ENCODE assay signal across 10 cellular contexts in genomic region chr5:178115136-178115834, GRCh38. TPM values are rescaled to one million over a fixed set of nuclear protein-coding genes. Genes with fewer than 3 reads are reported as not detected.
DNase-seq lines count a peak whose midpoint lies in the region; FAIRE-seq and TF ChIP-seq lines count a peak whose summit lies in the region.
"Had no signal": no experiment of that assay in that cellular context is flagged by ENCODE, and none has a peak within 500 bp of the region (broad histone marks: within the 10 kb centered on the region; RNA-seq: fewer than 3 reads in every experiment).

No MANE protein-coding gene starts in this region.

- H3K4me1 ChIP-seq in H1 (replicated peaks in 1 of 4; ENCODE audit: control insufficient read depth in 3 of 4, insufficient read depth in 4 of 4, low read length in 3 of 4) (peaks cover 3 to 38% (median 32%) of the 10 kb centered on the region in 4 experiments), osteoblast (ENCODE audit: insufficient read depth, low read length) (no peaks in the 10 kb centered on the region)

- DNase-seq in GM12864 (ENCODE audit: low read depth), result no peak
- DNase-seq in NAMALWA (ENCODE audit: low spot score), result peak; percentile 79
- DNase-seq in H1 (ENCODE audit: low read depth in 1 of 2, low spot score in 2 of 2), result peak; percentile 63 to 77
- DNase-seq in osteoblast (ENCODE audit: insufficient read length, low spot score, missing footprints), result peak; percentile 86
- no peak for DNase-seq in cerebellum (ENCODE audit: low spot score)
- DNase-seq in islet precursor cell, result no peak
- DNase-seq in NCI-H1694 treated with DMSO at 0.1 percent for 48 hours (lab: John Stamatoyannopoulos, UW), result no peak
- no peak for DNase-seq in glomerular visceral epithelial cell (ENCODE audit: extremely low spot score)
- DNase-seq: NCI-H2171 had no signal

- TF ChIP-seq POLR2A in H1 (IDR thresholded peaks at IDR 0.05; ENCODE audit: control extremely low read depth in 1 of 2, low read depth in 2 of 2, low read length in 2 of 2), result peak in 1 of 2 experiments; percentile 62; a peak in 2 of 3 replicates

- peak overlapping the region; percentile 96 for H2BK120ac ChIP-seq in H1 (replicated peaks; ENCODE audit: low read depth, low read length)

- H3K9me3 ChIP-seq in H1 (ENCODE audit: insufficient read depth in 2 of 2, low read depth in 1 of 2, low read length in 1 of 2) (no peaks in the 10 kb centered on the region), osteoblast (ENCODE audit: low read depth, low read length) (peaks cover 2% of the 10 kb centered on the region)

- H3K36me3 ChIP-seq in H1 (ENCODE audit: control insufficient read depth in 2 of 4, insufficient read depth in 4 of 4, low read length in 3 of 4) (peaks cover 0 to 3% (median 1%) of the 10 kb centered on the region in 4 experiments; a peak in 2 of 8 replicates), osteoblast (ENCODE audit: insufficient read depth, low read length) (no peaks in the 10 kb centered on the region)

- H2AFZ ChIP-seq in H1 (ENCODE audit: low read length), result no peak overlapping the region
- no peak overlapping the region for H2AFZ ChIP-seq in osteoblast (ENCODE audit: low read length)

- TF ChIP-seq CTCF in GM12864 (IDR thresholded peaks at IDR 0.05; ENCODE audit: low read depth, low read length, missing control alignments) (no peak), H1 (IDR thresholded peaks at IDR 0.05; ENCODE audit: control extremely low read depth in 1 of 3, insufficient read depth in 1 of 3, low read depth in 1 of 3, low read length in 3 of 3) (no peak), osteoblast (IDR thresholded peaks at IDR 0.05; ENCODE audit: extremely low read depth, low read depth, low read length) (no peak)

- WGBS in H1 (ENCODE audit: extremely low coverage in 1 of 2, insufficient coverage in 1 of 2, insufficient read length in 1 of 2, insufficient replicate concordance in 2 of 2, low coverage in 1 of 2, low lambda C conversion rate in 2 of 2, missing lambda C conversion rate in 1 of 2), 2 experiments, result 20% methylated on average over 13 of the region's 13 CpGs; no CpG with 5 or more reads in 1 of the 2 experiments

- H3K79me1 ChIP-seq in H1 (ENCODE audit: low read depth, low read length), result peaks cover 20% of the 10 kb centered on the region

- H3K27me3 ChIP-seq in H1 (replicated peaks in 1 of 4; ENCODE audit: control insufficient read depth in 3 of 4, extremely low read depth in 1 of 4, insufficient read depth in 3 of 4, low read length in 3 of 4) (no peaks in the 10 kb centered on the region), osteoblast (ENCODE audit: insufficient read depth, low read length) (peaks cover 44% of the 10 kb centered on the region)

- peaks cover 16 to 68% of the 10 kb centered on the region in 2 experiments; a peak in 3 of 4 replicates for H3K79me2 ChIP-seq in H1 (ENCODE audit: control insufficient read depth in 1 of 2, insufficient read depth in 2 of 2, low read length in 2 of 2)
- no peaks in the 10 kb centered on the region for H3K79me2 ChIP-seq in osteoblast (ENCODE audit: insufficient read depth, low read length)

- POLR2A ChIA-PET in H1 (lab: Charles Lee; ENCODE audit: partially characterized antibody), result interaction anchor here (0.6 to 40.7 kb wide), 18 partner anchors 1 to 1209 kb away, joined by 3 to 1250 read pairs (median 6); partner anchors contain the start of genes HNRNPAB, N4BP3, NHP2 and RMND5B

- peak overlapping the region; percentile 99 for H2BK20ac ChIP-seq in H1 (ENCODE audit: low read length)

- peak overlapping the region; percentile 89 for H3K56ac ChIP-seq in H1 (replicated peaks; ENCODE audit: insufficient read length, low read depth, low read length)

- peak overlapping the region; percentile 84 for H4K5ac ChIP-seq in H1 (ENCODE audit: insufficient read length, low read depth, low read length)

- H3K18ac ChIP-seq in H1 (ENCODE audit: extremely low read depth, low read length), result peak overlapping the region; percentile 98

- peak overlapping the region; percentile 78 for H3K27ac ChIP-seq in H1 (ENCODE audit: low read depth, low read length)
- H3K27ac ChIP-seq in osteoblast (ENCODE audit: low read depth, low read length), result no peak overlapping the region

- no peak for FAIRE-seq in H1 (lab: Jason Lieb, UNC)
- FAIRE-seq: G401.6 had no signal

- peak overlapping the region; percentile 95 for H2BK5ac ChIP-seq in H1 (ENCODE audit: low read depth, low read length)

- H4K8ac ChIP-seq in H1 (ENCODE audit: extremely low read depth, insufficient read depth, low read length), result no peak overlapping the region; the same call in 1 of the 2 replicates

- CTCF ChIA-PET in H1 (lab: Charles Lee; ENCODE audit: partially characterized antibody), result interaction anchor here (0.7 to 12.9 kb wide), 7 partner anchors 10 to 608 kb away, joined by 4 to 189 read pairs (median 13); partner anchors contain the start of gene RMND5B

- peak overlapping the region; percentile 96 for H2BK12ac ChIP-seq in H1 (ENCODE audit: low read depth, low read length)

- H3K23ac ChIP-seq in H1 (ENCODE audit: insufficient read length), result no peak overlapping the region

- peak overlapping the region in 3 of 4 experiments; percentile 65 to 72 (median 68); a peak in 6 of 7 replicates for H3K9ac ChIP-seq in H1 (replicated peaks in 1 of 4; ENCODE audit: extremely low read depth in 1 of 4, low read depth in 3 of 4, low read length in 3 of 4)

- H2AK5ac ChIP-seq in H1 (ENCODE audit: low read depth, low read length), result peak overlapping the region; percentile 96

- peak overlapping the region; percentile 95 for H2BK15ac ChIP-seq in H1 (ENCODE audit: low read length)

- peak overlapping the region; percentile 100 for H4K91ac ChIP-seq in H1 (replicated peaks; ENCODE audit: insufficient read length, low read length)

- peak overlapping the region; percentile 14 for H3K14ac ChIP-seq in H1 (ENCODE audit: insufficient read length)

- TF ChIP-seq EP300 in H1 (IDR thresholded peaks at IDR 0.05; ENCODE audit: borderline replicate concordance in 1 of 2, low read depth in 2 of 2, low read length in 2 of 2), result peak in 1 of 2 experiments; percentile 59; a peak in 1 of 3 replicates

- H3K4me3 ChIP-seq in GM12864 (ENCODE audit: low read depth, low read length) (peak overlapping the region; percentile 90), H1 (ENCODE audit: extremely low read depth in 1 of 4, insufficient read depth in 2 of 4, low read depth in 3 of 4, low read length in 4 of 4) (peak overlapping the region; percentile 54 to 98 (median 82)), osteoblast (ENCODE audit: insufficient read depth, low read length) (no peak overlapping the region)

- peaks cover 4 to 12% of the 10 kb centered on the region in 2 experiments for H4K20me1 ChIP-seq in H1 (replicated peaks in 1 of 2; ENCODE audit: control insufficient read depth in 1 of 2, insufficient read depth in 2 of 2, low read length in 2 of 2)
- no peaks in the 10 kb centered on the region for H4K20me1 ChIP-seq in osteoblast (ENCODE audit: insufficient read depth, low read length)

- H3K4ac ChIP-seq in H1 (replicated peaks; ENCODE audit: insufficient read length, low read depth, low read length), result peak overlapping the region; percentile 54

- TF ChIP-seq RAD21 in H1 (IDR thresholded peaks at IDR 0.05 in 1 of 2, conservative IDR thresholded peaks at IDR 0.05 in 1 of 2; ENCODE audit: low read depth in 2 of 2, low read length in 2 of 2), result peak in 1 of 2 experiments; percentile 7; a peak in 1 of 4 replicates

- H3K23me2 ChIP-seq in H1 (ENCODE audit: low read depth, low read length), result peaks cover 20% of the 10 kb centered on the region

- H3K4me2 ChIP-seq in H1 (ENCODE audit: insufficient read depth in 1 of 2, low read depth in 2 of 2, low read length in 2 of 2) (peak overlapping the region; percentile 93 to 97), osteoblast (ENCODE audit: insufficient read depth, low read length) (no peak overlapping the region)

TF ChIP-seq in H1, 55 proteins besides CTCF, POLR2A, EP300 and RAD21 (continues in another document):
- TF ChIP-seq CTBP2 (IDR thresholded peaks at IDR 0.05; ENCODE audit: borderline replicate concordance, insufficient read depth, insufficient read length, low read length) (no peak), RFX5 (IDR thresholded peaks at IDR 0.05; ENCODE audit: borderline replicate concordance, low read depth, low read length) (no peak), SIX5 (IDR thresholded peaks at IDR 0.05; ENCODE audit: low read depth, low read length) (no peak)

RNA-seq across cellular contexts. Expression of gene N4BP3, which starts 2.0 kb away (rescaled TPM):
- total RNA-seq in H1 (2021; fragmentation: NEBNext Ultra II Directional; extraction: Animal tissue kit (Norgen Biotek cat#: 25700)), result 36.0 and 39.2 TPM in 2 replicates
- 13.1 and 23.4 TPM in 2 replicates for polyA plus RNA-seq in H1 (2011; rRNA removed)
- 19.4 TPM for polyA plus RNA-seq in H1 (2011; cell fraction: cytosol; rRNA removed)
- 41.9 TPM for polyA plus RNA-seq in H1 (2011; cell fraction: nucleus; rRNA removed)
- polyA plus RNA-seq in H1 (2012, experiment 1 of 2), result 16.8 to 24.3 TPM (median 21.3 TPM) in 4 replicates
- polyA plus RNA-seq in H1 (2012, experiment 2 of 2), result 18.5 TPM
- polyA plus RNA-seq in H1 (2013, experiment 1 of 2), result 16.7 TPM
- polyA plus RNA-seq in H1 (2013, experiment 2 of 2), result 15.9 TPM
- 13.0 and 17.4 TPM in 2 replicates for polyA minus RNA-seq in H1 (2011; rRNA and poly(A)+ RNA removed)
- 22.0 TPM for polyA minus RNA-seq in H1 (2011; cell fraction: cytosol; rRNA and poly(A)+ RNA removed)
- polyA minus RNA-seq in H1 (2011; cell fraction: nucleus; rRNA and poly(A)+ RNA removed), result 32.8 TPM
- total RNA-seq in osteoblast (under 0.01 TPM in 2 replicates), cerebellum (10.8 TPM)

RNA-seq across cellular contexts. Expression of gene RMND5B, which starts 15.5 kb away (rescaled TPM):
- total RNA-seq in H1 (2021; fragmentation: NEBNext Ultra II Directional; extraction: Animal tissue kit (Norgen Biotek cat#: 25700)), result 74.6 and 75.9 TPM in 2 replicates
- 90.2 and 106 TPM in 2 replicates for polyA plus RNA-seq in H1 (2011; rRNA removed)
- polyA plus RNA-seq in H1 (2011; cell fraction: cytosol; rRNA removed), result 105 TPM
- 153 TPM for polyA plus RNA-seq in H1 (2011; cell fraction: nucleus; rRNA removed)
- 65.3 to 93.7 TPM (median 87.0 TPM) in 4 replicates for polyA plus RNA-seq in H1 (2012, experiment 1 of 2)
- polyA plus RNA-seq in H1 (2012, experiment 2 of 2), result 74.6 TPM
- 53.0 TPM for polyA plus RNA-seq in H1 (2013, experiment 1 of 2)
- polyA plus RNA-seq in H1 (2013, experiment 2 of 2), result 51.3 TPM
- polyA minus RNA-seq in H1 (2011; rRNA and poly(A)+ RNA removed), result 107 and 109 TPM in 2 replicates
- polyA minus RNA-seq in H1 (2011; cell fraction: cytosol; rRNA and poly(A)+ RNA removed), result 52.0 TPM
- polyA minus RNA-seq in H1 (2011; cell fraction: nucleus; rRNA and poly(A)+ RNA removed), result 71.2 TPM
- total RNA-seq in osteoblast, result 20.0 and 20.6 TPM in 2 replicates
- total RNA-seq in cerebellum, result 22.0 TPM

RNA-seq across cellular contexts. Expression of gene NHP2, which starts 38.4 kb away (rescaled TPM):
- 263 and 281 TPM in 2 replicates for total RNA-seq in H1 (2021; fragmentation: NEBNext Ultra II Directional; extraction: Animal tissue kit (Norgen Biotek cat#: 25700))
- 241 and 344 TPM in 2 replicates for polyA plus RNA-seq in H1 (2011; rRNA removed)
- 302 TPM for polyA plus RNA-seq in H1 (2011; cell fraction: cytosol; rRNA removed)
- polyA plus RNA-seq in H1 (2011; cell fraction: nucleus; rRNA removed), result 166 TPM
- 273 to 334 TPM (median 320 TPM) in 4 replicates for polyA plus RNA-seq in H1 (2012, experiment 1 of 2)
- 440 TPM for polyA plus RNA-seq in H1 (2012, experiment 2 of 2)
- 244 TPM for polyA plus RNA-seq in H1 (2013, experiment 1 of 2)
- 251 TPM for polyA plus RNA-seq in H1 (2013, experiment 2 of 2)
- 58.6 and 61.0 TPM in 2 replicates for polyA minus RNA-seq in H1 (2011; rRNA and poly(A)+ RNA removed)
- 117 TPM for polyA minus RNA-seq in H1 (2011; cell fraction: cytosol; rRNA and poly(A)+ RNA removed)
- polyA minus RNA-seq in H1 (2011; cell fraction: nucleus; rRNA and poly(A)+ RNA removed), result 80.9 TPM
- total RNA-seq in osteoblast (66.2 and 71.3 TPM in 2 replicates), cerebellum (55.8 TPM)

Comparison
In these comparisons a context has a peak if more than half of its experiments do, and no peak if none do; other contexts are left out.
1. DNase-seq: peak in NAMALWA (single experiment), H1 (2 of 2) and osteoblast (single experiment); none in GM12864 (single experiment), cerebellum (single experiment), islet precursor cell (single experiment), NCI-H1694 treated with DMSO at 0.1 percent for 48 hours (single experiment) and glomerular visceral epithelial cell (single experiment).
2. RNA of gene N4BP3, which starts 2.0 kb away (total RNA-seq): 36.0 to 39.2 TPM in H1 and 10.8 TPM in cerebellum (single experiment); under 0.01 TPM in osteoblast; every median in the first group is over 10 times any median in the second.